Comparison of ENCODE assay signal across 8 cellular contexts in the genomic region with DNA sequence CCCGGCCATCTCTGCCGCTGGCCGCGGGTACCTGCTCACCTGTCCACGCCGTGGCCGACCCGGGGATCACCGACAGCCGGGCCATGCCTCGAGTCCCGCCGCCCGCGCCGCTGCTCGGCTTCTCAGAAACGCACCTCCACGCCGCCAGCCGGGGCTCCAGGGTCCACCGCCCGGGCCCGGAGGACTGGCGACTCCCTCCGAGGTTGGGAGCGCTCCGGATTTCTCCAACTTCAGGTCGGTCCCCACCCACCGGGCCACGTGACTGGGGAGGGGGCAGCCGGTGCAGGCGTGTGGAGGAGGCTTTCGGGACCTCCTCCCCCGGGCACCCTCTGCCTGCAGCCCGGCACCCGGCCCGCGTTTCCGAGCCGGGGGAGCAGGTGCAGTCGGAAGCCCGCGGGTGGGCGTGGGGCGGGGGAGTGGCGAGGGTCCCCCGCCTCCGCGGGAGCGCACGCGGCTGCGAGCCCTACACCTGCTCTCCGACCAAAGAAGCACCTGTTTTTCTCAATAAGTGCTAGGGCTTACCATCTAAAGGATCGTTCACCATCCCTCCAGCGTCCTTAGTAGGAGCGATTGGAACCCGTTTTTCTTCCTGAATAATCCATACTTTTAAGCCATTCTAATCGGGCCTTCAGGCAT. TPM values are rescaled to one million over a fixed set of nuclear protein-coding genes. Genes with fewer than 3 reads are reported as not detected.
DNase-seq lines count a peak whose midpoint lies in the region; ATAC-seq and TF ChIP-seq lines count a peak whose summit lies in the region.

No MANE protein-coding gene starts in this region.

- no peaks in the 10 kb centered on the region for H3K36me3 Mint-ChIP-seq in brain

- DNase-seq in RWPE2 (ENCODE audit: low spot score) (no peak), lower leg skin (ENCODE audit: low spot score in 2 of 2) (no peak), thyroid gland (peak; percentile 36 to 38), HCEC 1CT (no peak), RPMI8226 (no peak)

- H3K9me3 Mint-ChIP-seq in brain: peaks cover 0 to 11% (median 8%) of the 10 kb centered on the region in 5 experiments

- H3K36me3 ChIP-seq in RWPE2 (ENCODE audit: low read depth) (no peaks in the 10 kb centered on the region), thyroid gland (no peaks in the 10 kb centered on the region)

- peak overlapping the region; percentile 58 to 86 (median 70) for H3K4me3 Mint-ChIP-seq in brain

- H3K4me3 ChIP-seq in GM08714 (ENCODE audit: low read length) (peak overlapping the region; percentile 52; the same call in 1 of the 2 replicates), RWPE2 (ENCODE audit: severe bottlenecking) (peak overlapping the region; percentile 27), lower leg skin (ENCODE audit: low read depth, poor library complexity, severe bottlenecking) (peak overlapping the region; percentile 28), thyroid gland (replicated peaks in 1 of 3) (peak overlapping the region; percentile 33 to 48 (median 39))

- TF ChIP-seq POLR2A in lower leg skin (IDR thresholded peaks at IDR 0.05) (no peak), thyroid gland (IDR thresholded peaks at IDR 0.05) (no peak)

- 0 out of 3 replicates have a peak, but pooled peaks have one; percentile 3 for ATAC-seq in RWPE2 (ENCODE audit: low read depth)
- ATAC-seq in GM21390 (IDR thresholded peaks at IDR 0.05; ENCODE audit: unreplicated experiment): no peak

- peaks cover 81% of the 10 kb centered on the region for H3K27me3 Mint-ChIP-seq in brain

- no peaks in the 10 kb centered on the region for H3K9me3 ChIP-seq in RWPE2 (ENCODE audit: severe bottlenecking)
- H3K9me3 ChIP-seq in thyroid gland: no peaks in the 10 kb centered on the region

- intact Hi-C loops in lower leg skin (cut with DNase I; ENCODE audit: low total_unique reads): loop anchor here (10.0 kb wide), 1 partner anchor 130 kb away; no protein-coding TSS in a partner anchor
- intact Hi-C loops in thyroid gland (cut with DNase I): no loop called here

- H3K4me1 ChIP-seq in RWPE2 (ENCODE audit: insufficient read depth, poor library complexity, severe bottlenecking): peaks cover 14% of the 10 kb centered on the region
- H3K4me1 ChIP-seq in thyroid gland: peaks cover 15 to 16% of the 10 kb centered on the region in 2 donors

- WGBS in lower leg skin, 2 donors: 11 to 25% methylated on average over 19 to 33 of the region's 60 CpGs
- WGBS in thyroid gland, 2 donors: 10 to 13% methylated on average over 27 to 39 of the region's 60 CpGs

- H3K27ac Mint-ChIP-seq in brain: no peak overlapping the region

- TF ChIP-seq CTCF in RWPE2 (IDR thresholded peaks at IDR 0.05; ENCODE audit: poor library complexity, severe bottlenecking): no peak
- TF ChIP-seq CTCF in brain (conservative IDR thresholded peaks at IDR 0.05): no peak
- no peak for TF ChIP-seq CTCF in lower leg skin (IDR thresholded peaks at IDR 0.05)
- TF ChIP-seq CTCF in thyroid gland (IDR thresholded peaks at IDR 0.05): no peak

- peaks cover 23% of the 10 kb centered on the region for H3K27me3 ChIP-seq in RWPE2 (ENCODE audit: insufficient read depth, poor library complexity, severe bottlenecking)
- no peaks in the 10 kb centered on the region for H3K27me3 ChIP-seq in thyroid gland

- peaks cover 29% of the 10 kb centered on the region for H3K4me1 Mint-ChIP-seq in brain

- H3K27ac ChIP-seq in RWPE2 (ENCODE audit: poor library complexity, severe bottlenecking): no peak overlapping the region
- H3K27ac ChIP-seq in thyroid gland: no peak overlapping the region

RNA-seq across cellular contexts. Expression of gene NRIP3, which starts 0.6 kb away (rescaled TPM):
- 9.2 TPM for polyA plus RNA-seq in brain (ENCODE audit: insufficient read depth, low read depth, low replicate concordance)
- 10 to 100 TPM in 1 of 4 donors, 1 to 10 TPM in 3; 1.3 to 15.6 (median 1.9) TPM for total RNA-seq in lower leg skin
- 1 to 10 TPM in 2 of 4 donors, under 1 TPM in 2; 0.56 to 6.6 (median 1.2) TPM for total RNA-seq in thyroid gland

RNA-seq across cellular contexts. Expression of gene TMEM9B, which starts 40.2 kb away (rescaled TPM):
- 41.1 TPM for polyA plus RNA-seq in brain (ENCODE audit: insufficient read depth, low read depth, low replicate concordance)
- 10 to 100 TPM; 40.4 to 54.7 (median 48.0) TPM for total RNA-seq in lower leg skin
- total RNA-seq in thyroid gland: 100 to 1,000 TPM in 2 of 4 donors, 10 to 100 TPM in 2; 73.3 to 158 (median 114) TPM

Comparison
In these comparisons a context has a peak if more than half of its experiments do, and no peak if none do; other contexts are left out.
1. DNase-seq: peak in thyroid gland (2 of 2); none in RWPE2 (single experiment), lower leg skin (0 of 2), HCEC 1CT (single experiment) and RPMI8226 (single experiment).
2. Peak in every context shown above with its lines, with median percentiles within 50 percentile points of each other: H3K4me3 ChIP-seq.